29 cellular contexts compared by ENCODE assay signal in the genomic region with DNA sequence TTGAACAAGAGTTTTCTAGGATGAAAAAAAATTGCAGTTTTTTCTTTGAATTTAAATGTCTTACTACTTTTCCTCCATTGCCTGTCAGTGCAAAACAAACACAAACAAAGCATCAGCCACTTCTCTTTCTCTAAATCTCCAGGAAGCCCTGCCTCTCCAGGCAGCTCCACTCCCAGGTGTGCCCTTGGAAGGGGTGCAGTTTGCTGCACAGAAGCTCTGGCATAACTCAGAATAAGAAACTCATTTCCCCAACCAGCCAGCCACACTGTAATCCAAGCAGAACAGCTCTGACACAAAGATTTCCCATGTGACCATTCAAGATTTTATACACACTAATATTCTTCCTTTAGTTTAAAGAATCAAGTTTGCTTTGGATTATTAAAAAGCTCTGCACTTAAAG. TPM values are rescaled to one million over a fixed set of nuclear protein-coding genes. Genes with fewer than 3 reads are reported as not detected.
"Had no signal": no experiment of that assay in that cellular context is flagged by ENCODE, and none has a peak within 500 bp of the region (broad histone marks: within the 10 kb centered on the region; RNA-seq: fewer than 3 reads in every experiment).

No MANE protein-coding gene starts in this region.

- H3K27me3 Mint-ChIP-seq: naive thymus-derived CD4-positive, alpha-beta T cell had no signal

- H3K36me3 ChIP-seq: left ventricle myocardium inferior, ovary, right atrium auricular region, right lobe of liver, tibial nerve, uterus had no signal

- H3K27ac ChIP-seq: left ventricle myocardium inferior, ovary, right atrium auricular region, right lobe of liver, tibial nerve, uterus had no signal

- H3K9me3 ChIP-seq: left ventricle myocardium inferior, mucosa of descending colon, ovary, right atrium auricular region, right lobe of liver, tibial nerve, uterus had no signal

- DNase-seq: islet precursor cell; left ventricle myocardium inferior; midbrain; mucosa of descending colon; naive thymus-derived CD4-positive, alpha-beta T cell; ovary; right lobe of liver; stimulated activated CD4-positive, alpha-beta T cell treated with anti-CD3 and anti-CD28 coated beads, Interleukin-1b, Interleukin-23, amount 100 ng/mL, for 48 hours; stimulated activated CD4-positive, alpha-beta T cell treated with anti-CD3 and anti-CD28 coated beads, Interleukin-2, amount 100 ng/mL, for 48 hours; stimulated activated CD4-positive, alpha-beta T cell treated with anti-CD3 and anti-CD28 coated beads, Interleukin-4, amount 100 ng/mL, for 4 hours; stimulated activated CD8-positive, alpha-beta memory T cell treated with anti-CD3 and anti-CD28 coated beads, Interleukin-4, amount 100 ng/mL, for 48 hours; stimulated activated naive CD4-positive, alpha-beta T cell treated with Interleukin-2 at 50 U/mL for 16 hours; stimulated activated naive CD8-positive, alpha-beta T cell treated with anti-CD3 and anti-CD28 coated beads, Interleukin-15, amount 100 ng/mL, for 72 hours; substantia nigra; uterus had no signal

- H3K27me3 ChIP-seq: ovary, right atrium auricular region, right lobe of liver, tibial nerve, uterus had no signal

- H3K4me3 ChIP-seq: left ventricle myocardium inferior, lung, mucosa of descending colon, ovary, right atrium auricular region, right lobe of liver, smooth muscle cell, tibial nerve, uterus had no signal

- H3K36me3 Mint-ChIP-seq: natural killer cell treated with Interleukin-12 subunit alpha and Interleukin-12 subunit beta and Interleukin-15 and Interleukin-18, amount 100 ng/mL, for 72 hours; stimulated activated memory B cell treated with anti-CD40 and anti-IgM and Interleukin-4, amounts not matched to agents 10 μg/mL and 1 μg/mL and 100 μg/mL, for 72 hours; type B pancreatic cell had no signal

- H3K27ac Mint-ChIP-seq: natural killer cell treated with Interleukin-12 subunit alpha and Interleukin-12 subunit beta and Interleukin-15 and Interleukin-18, amount 100 ng/mL, for 72 hours; progenitor cell of endocrine pancreas; stimulated activated memory B cell treated with anti-CD40 and anti-IgM and Interleukin-4, amounts not matched to agents 10 μg/mL and 1 μg/mL and 100 μg/mL, for 72 hours; stimulated activated naive CD8-positive, alpha-beta T cell treated with anti-CD3 and anti-CD28 coated beads, Interleukin-15, amount 100 ng/mL, for 72 hours; type B pancreatic cell had no signal

- ATAC-seq: mucosa of descending colon; naive thymus-derived CD4-positive, alpha-beta T cell; natural killer cell treated with Interleukin-12 subunit alpha and Interleukin-12 subunit beta and Interleukin-15 and Interleukin-18, amount 100 ng/mL, for 72 hours; right lobe of liver; stimulated activated memory B cell treated with anti-CD40 and anti-IgM and Interleukin-4, amounts not matched to agents 10 μg/mL and 1 μg/mL and 100 μg/mL, for 72 hours; stimulated activated naive CD8-positive, alpha-beta T cell treated with anti-CD3 and anti-CD28 coated beads, Interleukin-15, amount 100 ng/mL, for 72 hours had no signal

- H3K4me3 Mint-ChIP-seq: natural killer cell treated with Interleukin-12 subunit alpha and Interleukin-12 subunit beta and Interleukin-15 and Interleukin-18, amount 100 ng/mL, for 72 hours; stimulated activated memory B cell treated with anti-CD40 and anti-IgM and Interleukin-4, amounts not matched to agents 10 μg/mL and 1 μg/mL and 100 μg/mL, for 72 hours; stimulated activated naive CD8-positive, alpha-beta T cell treated with anti-CD3 and anti-CD28 coated beads, Interleukin-15, amount 100 ng/mL, for 72 hours; type B pancreatic cell had no signal

- H3K4me1 Mint-ChIP-seq: stimulated activated naive CD8-positive, alpha-beta T cell treated with anti-CD3 and anti-CD28 coated beads, Interleukin-15, amount 100 ng/mL, for 72 hours had no signal

- H3K4me2 ChIP-seq: smooth muscle cell had no signal

- H3K4me1 ChIP-seq: left ventricle myocardium inferior, right atrium auricular region, right lobe of liver, tibial nerve, uterus had no signal

RNA-seq across cellular contexts. Expression of a gene that starts 18.3 kb away (rescaled TPM):
- total RNA-seq: kidney epithelial cell; myocyte; natural killer cell treated with Interleukin-12 subunit alpha and Interleukin-12 subunit beta and Interleukin-15 and Interleukin-18, amount 100 ng/mL, for 72 hours; progenitor cell of endocrine pancreas; pulmonary artery endothelial cell; renal cortical epithelial cell; right lobe of liver; skeletal muscle tissue; smooth muscle cell; temporal lobe had no signal
